ENCODE assay signal across 8 cellular contexts in the genomic region with DNA sequence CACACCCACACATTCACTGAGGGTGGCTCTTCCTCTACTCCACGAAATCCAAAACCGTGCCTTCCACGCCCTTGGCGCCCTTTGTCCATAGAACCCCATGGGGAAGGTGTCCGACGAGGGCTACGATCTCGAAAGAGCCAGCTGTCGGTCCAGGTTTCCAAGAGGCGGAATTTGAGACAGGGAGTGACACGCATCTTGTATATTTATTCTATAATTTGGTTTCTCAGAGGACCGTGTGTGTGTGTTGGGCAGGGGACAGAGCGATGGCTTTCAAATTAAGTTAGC.
DNase-seq lines count a peak whose midpoint lies in the region; ATAC-seq and TF ChIP-seq lines count a peak whose summit lies in the region.

No MANE protein-coding gene starts in this region.

- H3K9me3 ChIP-seq in BLaER1 treated with 17β-estradiol and CSF1 and Interleukin-3, amounts not matched to agents 10 nM and 100 nM (replicated peaks in 1 of 11), result peaks cover 13 to 31% (median 24%) of the 10 kb centered on the region in 11 experiments
- H3K9me3 ChIP-seq in endocrine pancreas (ENCODE audit: control insufficient read depth, low read length), result no peaks in the 10 kb centered on the region

- peaks cover 35% of the 10 kb centered on the region for H3K36me3 Mint-ChIP-seq in nephron progenitor cell (ENCODE audit: low read depth)

- peak overlapping the region; percentile 78 to 96 (median 92) for H3K4me2 ChIP-seq in BLaER1 treated with 17β-estradiol and CSF1 and Interleukin-3, amounts not matched to agents 10 nM and 100 nM

- ATAC-seq in GM21367 (IDR thresholded peaks at IDR 0.05; ENCODE audit: unreplicated experiment), result no peak
- no peak for ATAC-seq in GM21528 (IDR thresholded peaks at IDR 0.05; ENCODE audit: low FRiP score, unreplicated experiment)

- H3K4me3 ChIP-seq in BLaER1 treated with 17β-estradiol and CSF1 and Interleukin-3, amounts not matched to agents 10 nM and 100 nM, result peak overlapping the region; percentile 82 to 95 (median 93)
- H3K4me3 ChIP-seq in NB4 (ENCODE audit: low read depth, low read length), result peak overlapping the region; percentile 97
- H3K4me3 ChIP-seq in endocrine pancreas (ENCODE audit: control insufficient read depth, insufficient read depth, low read length), result peak overlapping the region; percentile 99

- peaks cover 17 to 30% (median 27%) of the 10 kb centered on the region in 10 experiments for H3K4me1 ChIP-seq in BLaER1 treated with 17β-estradiol and CSF1 and Interleukin-3, amounts not matched to agents 10 nM and 100 nM
- peaks cover 16% of the 10 kb centered on the region for H3K4me1 ChIP-seq in endocrine pancreas (ENCODE audit: control insufficient read depth, insufficient read depth, low read length)

- DNase-seq in NB4 (ENCODE audit: low read depth) (no peak), nephron progenitor cell (no peak), iPS-NIHi7 (ENCODE audit: extremely low spot score) (no peak), OCI-M1 (lab: John Stamatoyannopoulos, UW) (no peak)

- H3K27me3 Mint-ChIP-seq in nephron progenitor cell (ENCODE audit: low read depth, poor library complexity), result peaks cover 3% of the 10 kb centered on the region

- H3K27ac ChIP-seq in BLaER1 treated with 17β-estradiol and CSF1 and Interleukin-3, amounts not matched to agents 10 nM and 100 nM, result peak overlapping the region; percentile 91 to 98 (median 95)

- peak overlapping the region; percentile 96 for H3K4me3 Mint-ChIP-seq in nephron progenitor cell

- TF ChIP-seq CTCF in NB4 (IDR thresholded peaks at IDR 0.05; ENCODE audit: low read depth, low read length) (no peak), nephron progenitor cell (IDR thresholded peaks at IDR 0.05) (no peak)

- peak overlapping the region; percentile 99 for H3K27ac Mint-ChIP-seq in nephron progenitor cell

- peaks cover 23% of the 10 kb centered on the region for H3K9me3 Mint-ChIP-seq in nephron progenitor cell

- peaks cover 32% of the 10 kb centered on the region for H3K4me1 Mint-ChIP-seq in nephron progenitor cell

- H3K9ac ChIP-seq in BLaER1 treated with 17β-estradiol and CSF1 and Interleukin-3, amounts not matched to agents 10 nM and 100 nM, result peak overlapping the region; percentile 92 to 98 (median 96)
- peak overlapping the region; percentile 99 for H3K9ac ChIP-seq in endocrine pancreas (ENCODE audit: control insufficient read depth, insufficient read depth, low read length)

- H3K36me3 ChIP-seq in BLaER1 treated with 17β-estradiol and CSF1 and Interleukin-3, amounts not matched to agents 10 nM and 100 nM, result peaks cover 14 to 42% (median 33%) of the 10 kb centered on the region in 11 experiments
- no peaks in the 10 kb centered on the region for H3K36me3 ChIP-seq in endocrine pancreas (ENCODE audit: control insufficient read depth, insufficient read depth, low read length)

- H4K20me1 ChIP-seq in BLaER1 treated with 17β-estradiol and CSF1 and Interleukin-3, amounts not matched to agents 10 nM and 100 nM, result peaks cover 0 to 36% (median 26%) of the 10 kb centered on the region in 11 experiments; a peak in 16 of 22 replicates

- H3K27me3 ChIP-seq in BLaER1 treated with 17β-estradiol and CSF1 and Interleukin-3, amounts not matched to agents 10 nM and 100 nM, result no peaks in the 10 kb centered on the region
- H3K27me3 ChIP-seq in endocrine pancreas (ENCODE audit: control insufficient read depth, insufficient read depth, low read length), result no peaks in the 10 kb centered on the region

- no peak for TF ChIP-seq POLR2A in NB4 (IDR thresholded peaks at IDR 0.05; ENCODE audit: extremely low read depth, insufficient read length)
